ENCODE assay signal across 14 cellular contexts in the genomic region with DNA sequence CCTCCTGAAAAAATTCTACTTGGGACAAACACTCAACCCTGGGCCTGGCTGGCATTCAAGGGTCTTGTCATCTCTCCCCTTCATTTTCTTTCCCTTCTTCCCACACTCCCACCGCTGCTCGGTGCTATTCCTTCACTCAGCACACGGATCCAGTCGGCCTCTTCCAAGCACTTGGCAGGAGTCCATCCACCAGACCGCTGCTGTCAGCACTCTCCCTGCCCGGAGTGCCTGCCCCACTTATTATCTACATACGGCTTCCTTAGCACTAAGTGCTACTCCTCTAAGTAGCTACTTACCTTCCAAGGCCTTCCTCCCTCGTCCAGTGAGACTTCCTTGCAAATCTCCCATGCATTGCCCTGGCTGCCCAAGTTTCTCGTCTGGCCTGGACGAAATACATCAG. TPM values are rescaled to one million over a fixed set of nuclear protein-coding genes. Genes with fewer than 3 reads are reported as not detected.
DNase-seq lines count a peak whose midpoint lies in the region; ATAC-seq and TF ChIP-seq lines count a peak whose summit lies in the region.
"Had no signal": no experiment of that assay in that cellular context is flagged by ENCODE, and none has a peak within 500 bp of the region (broad histone marks: within the 10 kb centered on the region; RNA-seq: fewer than 3 reads in every experiment).

No MANE protein-coding gene starts in this region.

- H3K27me3 ChIP-seq in GM23248 (replicated peaks; ENCODE audit: insufficient read depth) = no peaks in the 10 kb centered on the region
- H3K27me3 ChIP-seq: ascending aorta had no signal

- no peaks in the 10 kb centered on the region for H3K9me2 ChIP-seq in GM23248 (ENCODE audit: insufficient read depth)

- ATAC-seq in HG03108 (IDR thresholded peaks at IDR 0.05; ENCODE audit: unreplicated experiment) (no peak), HG02798 (IDR thresholded peaks at IDR 0.05; ENCODE audit: poor library complexity, unreplicated experiment) (no peak)
- ATAC-seq: activated T-cell treated with anti-CD3 and anti-CD28 coated beads, Interleukin-2, amount 50 U/mL, for 72 hours had no signal

- POLR2A ChIA-PET in HEK293T (lab: Yijun Ruan, JAX) = interaction anchor here (1.0 kb wide), 1 partner anchor 11 kb away, joined by 3 read pairs; no protein-coding TSS in a partner anchor

- CTCF ChIA-PET in HEK293T (lab: Yijun Ruan, JAX) = no interaction called here

- no peaks in the 10 kb centered on the region for H3F3A ChIP-seq in GM23248 (ENCODE audit: insufficient read depth)

- WGBS in GM23248 (ENCODE audit: low coverage in 1 of 2, low lambda C conversion rate in 2 of 2, missing lambda C conversion rate in 2 of 2), 2 experiments = 38 to 45% methylated on average over 9 to 10 of the region's 10 CpGs

- no peak overlapping the region for H3K9ac ChIP-seq in GM23248

- H3K4me2 ChIP-seq in GM23248 (ENCODE audit: unreplicated experiment) = no peak overlapping the region

- no peaks in the 10 kb centered on the region for H3K9me3 ChIP-seq in GM23248 (ENCODE audit: low read depth)
- H3K9me3 ChIP-seq: ascending aorta had no signal

- TF ChIP-seq CTCF in fibroblast of villous mesenchyme (IDR thresholded peaks at IDR 0.05; ENCODE audit: insufficient read depth, low read depth, low read length) = no peak

- no peaks in the 10 kb centered on the region for H3K4me1 ChIP-seq in GM23248 (ENCODE audit: insufficient read depth)
- H3K4me1 ChIP-seq: ascending aorta had no signal

- DNase-seq in GM23248 = peak; percentile 20
- peak; percentile 37 for DNase-seq in RPMI7951 (ENCODE audit: low read depth)
- DNase-seq in fibroblast of villous mesenchyme (ENCODE audit: low read depth) = peak; percentile 47
- DNase-seq in posterior vena cava (ENCODE audit: low spot score) = peak; percentile 73
- no peak for DNase-seq in HEK293T (ENCODE audit: extremely low spot score)
- DNase-seq in activated CD4-positive, alpha-beta T cell treated with anti-CD3 and anti-CD28 coated beads for 1 hour = no peak
- DNase-seq: activated CD4-positive, CD25-positive, alpha-beta regulatory T cell treated with anti-CD3 and anti-CD28 coated beads, Interleukin-2, amount 50 U/mL, for 72 hours; activated T-cell treated with anti-CD3 and anti-CD28 coated beads, Interleukin-2, amount 50 U/mL, for 72 hours; NCI-H748 treated with DMSO at 0.1 percent for 48 hours; retina had no signal

- intact Hi-C loops in posterior vena cava (cut with DNase I) = no loop called here

- no peaks in the 10 kb centered on the region for H3K36me3 ChIP-seq in GM23248 (ENCODE audit: low read depth)
- H3K36me3 ChIP-seq: ascending aorta had no signal

- H3K4me3 ChIP-seq in GM23248 (no peak overlapping the region), fibroblast of villous mesenchyme (ENCODE audit: low read depth, low read length) (no peak overlapping the region)
- H3K4me3 ChIP-seq: ascending aorta, SK-N-MC had no signal

- no peaks in the 10 kb centered on the region for H4K20me1 ChIP-seq in GM23248 (ENCODE audit: insufficient read depth)

- H3K27ac ChIP-seq in GM23248 = no peak overlapping the region
- H3K27ac ChIP-seq: ascending aorta, SK-N-MC had no signal

- H2AFZ ChIP-seq in GM23248 = no peak overlapping the region

- in situ Hi-C loops in GM23248 (cut with MboI) = no loop called here

- no peaks in the 10 kb centered on the region for H3K79me2 ChIP-seq in GM23248 (ENCODE audit: insufficient read depth)

TF ChIP-seq in HEK293T, 16 proteins besides CTCF, POLR2A, EP300 and RAD21:
- TF ChIP-seq L3MBTL2 (conservative IDR thresholded peaks at IDR 0.05) = no peak
- no peak for TF ChIP-seq ELF4 (IDR thresholded peaks at IDR 0.05)
- no peak for TF ChIP-seq FOXA1 (IDR thresholded peaks at IDR 0.05)
- no peak for TF ChIP-seq LEF1 (IDR thresholded peaks at IDR 0.05; ENCODE audit: borderline replicate concordance)
- no peak for TF ChIP-seq TARDBP (IDR thresholded peaks at IDR 0.05)
- no peak for TF ChIP-seq FOXK2 (IDR thresholded peaks at IDR 0.05)
- TF ChIP-seq, protein P1, sequence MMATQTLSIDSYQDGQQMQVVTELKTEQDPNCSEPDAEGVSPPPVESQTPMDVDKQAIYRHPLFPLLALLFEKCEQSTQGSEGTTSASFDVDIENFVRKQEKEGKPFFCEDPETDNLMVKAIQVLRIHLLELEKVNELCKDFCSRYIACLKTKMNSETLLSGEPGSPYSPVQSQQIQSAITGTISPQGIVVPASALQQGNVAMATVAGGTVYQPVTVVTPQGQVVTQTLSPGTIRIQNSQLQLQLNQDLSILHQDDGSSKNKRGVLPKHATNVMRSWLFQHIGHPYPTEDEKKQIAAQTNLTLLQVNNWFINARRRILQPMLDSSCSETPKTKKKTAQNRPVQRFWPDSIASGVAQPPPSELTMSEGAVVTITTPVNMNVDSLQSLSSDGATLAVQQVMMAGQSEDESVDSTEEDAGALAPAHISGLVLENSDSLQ (IDR thresholded peaks at IDR 0.05) = no peak
- no peak for TF ChIP-seq CTBP1 (IDR thresholded peaks at IDR 0.05; ENCODE audit: borderline replicate concordance)
- TF ChIP-seq FOXM1 (IDR thresholded peaks at IDR 0.05; ENCODE audit: borderline replicate concordance) = no peak
- TF ChIP-seq SUZ12 (IDR thresholded peaks at IDR 0.05) = no peak
- TF ChIP-seq NFRKB (IDR thresholded peaks at IDR 0.05) = no peak

RNA-seq across cellular contexts. Expression of gene CALM1, which starts 29.8 kb away (rescaled TPM):
- 281 and 307 TPM in 2 replicates for total RNA-seq in GM23248 (2014; rRNA removed; shearing (Covaris generic))
- polyA plus RNA-seq in GM23248 (2016; fragmentation: Nextera tagmentation; extraction: Ambion mirVana) = 782 and 785 TPM in 2 replicates
- total RNA-seq in RPMI7951 (2014; rRNA removed; shearing (Covaris generic)) = 269 and 327 TPM in 2 replicates
- total RNA-seq in fibroblast of villous mesenchyme (173 and 286 TPM in 2 replicates), posterior vena cava (100 to 1,000 TPM; 662 to 764 TPM)

Comparison
In these comparisons a context has a peak if more than half of its experiments do, and no peak if none do; other contexts are left out.
1. DNase-seq: peak in GM23248 (single experiment), RPMI7951 (single experiment), fibroblast of villous mesenchyme (single experiment) and posterior vena cava (single experiment); none in HEK293T (single experiment) and activated CD4-positive, alpha-beta T cell treated with anti-CD3 and anti-CD28 coated beads for 1 hour (single experiment).